22 cellular contexts compared by ENCODE assay signal in the genomic region with DNA sequence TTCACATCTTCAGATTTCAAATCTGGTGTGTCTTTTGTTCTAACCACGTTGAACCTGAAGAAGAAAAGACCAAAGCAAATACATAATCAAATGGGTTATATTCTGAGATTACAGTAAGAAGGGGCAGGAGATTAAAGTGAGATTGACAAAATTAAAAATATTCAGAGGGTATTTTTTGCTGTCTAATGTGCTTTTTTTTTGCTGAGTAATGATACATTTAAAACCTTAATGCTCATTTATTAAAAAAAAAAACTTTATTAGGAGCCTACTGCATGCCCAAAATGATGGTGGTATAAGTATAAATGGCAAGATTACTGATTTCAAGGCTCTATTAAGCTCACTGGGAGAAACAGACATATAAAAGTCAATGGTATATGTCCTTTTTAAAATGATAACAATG.
"Had no signal": no experiment of that assay in that cellular context is flagged by ENCODE, and none has a peak within 500 bp of the region (broad histone marks: within the 10 kb centered on the region; RNA-seq: fewer than 3 reads in every experiment).

No MANE protein-coding gene starts in this region.

- H3K27ac ChIP-seq: HL-60, KMS-11, RWPE1 had no signal

- ATAC-seq: Panc1, PC-3 had no signal

- H3K4me2 ChIP-seq: KMS-11, SK-N-SH had no signal

- DNase-seq: Kasumi-1, MM.1S, NCI-H1092 treated with DMSO at 0.1 percent for 48 hours, NCI-H1436, NCI-H187, NCI-H2029, NCI-H2081 treated with DMSO at 0.1 percent for 48 hours, NCI-H2171, NCI-H226, NCI-H446, NCI-H510A, NCI-H524 treated with DMSO at 0.1 percent for 48 hours, NCI-H774, PC-3, SHP77, SK-N-SH, SW 1271 had no signal

- FAIRE-seq: HTR-8/SVneo had no signal

- H3K9me3 ChIP-seq: SK-N-SH had no signal
